ENCODE assay signal across 8 cellular contexts in genomic region chr14:50668008-50668851, GRCh38. TPM values are rescaled to one million over a fixed set of nuclear protein-coding genes. Genes with fewer than 3 reads are reported as not detected.
DNase-seq lines count a peak whose midpoint lies in the region; ATAC-seq and TF ChIP-seq lines count a peak whose summit lies in the region.

SAV1 (minus strand) TSS chr14:50668306; CDS start chr14:50667967, 339 bp downstream.

- H2AFZ ChIP-seq in osteoblast (ENCODE audit: low read length): peak within 1 kb of the TSS; percentile 89

- H3K27ac ChIP-seq in osteoblast (ENCODE audit: low read depth, low read length): peak within 1 kb of the TSS; percentile 87
- H3K27ac ChIP-seq in thyroid gland: peak within 1 kb of the TSS; percentile 96 to 97 (median 97)

- H3K4me3 ChIP-seq in osteoblast (ENCODE audit: insufficient read depth, low read length) (peak within 1 kb of the TSS; percentile 86), thyroid gland (replicated peaks in 1 of 3) (peak within 1 kb of the TSS; percentile 46 to 85 (median 85))

- peak; percentile 84 for DNase-seq in EL
- DNase-seq in LHCN-M2 (ENCODE audit: low read depth): peak; percentile 83
- peak; percentile 74 for DNase-seq in SHP77 treated with DMSO at 0.1 percent for 48 hours (lab: John Stamatoyannopoulos, UW)
- DNase-seq in activated naive CD4-positive, alpha-beta T cell treated with anti-CD3 and anti-CD28 coated beads, Interleukin-2, amount 50 U/mL, for 16 hours: peak; percentile 57
- no peak for DNase-seq in glomerular endothelial cell (ENCODE audit: extremely low read depth, low read depth, low spot score)
- DNase-seq in osteoblast (ENCODE audit: insufficient read length, low spot score, missing footprints): peak; percentile 93
- DNase-seq in thyroid gland: peak; percentile 83 to 84

- H3K4me2 ChIP-seq in osteoblast (ENCODE audit: insufficient read depth, low read length): peak within 1 kb of the TSS; percentile 91

- H3K9me3 ChIP-seq in osteoblast (ENCODE audit: low read depth, low read length): no peaks in the 10 kb centered on the region
- H3K9me3 ChIP-seq in thyroid gland: no peaks in the 10 kb centered on the region

- peak; percentile 87 to 96 for TF ChIP-seq POLR2A in thyroid gland (IDR thresholded peaks at IDR 0.05)

- ATAC-seq in GM21786 (IDR thresholded peaks at IDR 0.05; ENCODE audit: unreplicated experiment): peak; percentile 57

- H3K4me1 ChIP-seq in osteoblast (ENCODE audit: insufficient read depth, low read length): no peaks in the 10 kb centered on the region
- peaks cover 13 to 20% of the 10 kb centered on the region in 2 donors for H3K4me1 ChIP-seq in thyroid gland

- H3K79me2 ChIP-seq in osteoblast (ENCODE audit: insufficient read depth, low read length): peaks cover 39% of the 10 kb centered on the region

- intact Hi-C loops in thyroid gland (cut with DNase I): no loop called here

- WGBS in thyroid gland, 2 donors: 1% methylated on average over 18 to 27 of the region's 92 CpGs

- peaks cover 8% of the 10 kb centered on the region for H3K36me3 ChIP-seq in osteoblast (ENCODE audit: insufficient read depth, low read length)
- H3K36me3 ChIP-seq in thyroid gland: peaks cover 0 to 3% of the 10 kb centered on the region in 2 donors

- H4K20me1 ChIP-seq in osteoblast (ENCODE audit: insufficient read depth, low read length): no peaks in the 10 kb centered on the region

- no peak for TF ChIP-seq CTCF in osteoblast (IDR thresholded peaks at IDR 0.05; ENCODE audit: extremely low read depth, low read depth, low read length)
- TF ChIP-seq CTCF in thyroid gland (IDR thresholded peaks at IDR 0.05): no peak

- H3K27me3 ChIP-seq in osteoblast (ENCODE audit: insufficient read depth, low read length) (no peaks in the 10 kb centered on the region), thyroid gland (no peaks in the 10 kb centered on the region)

RNA-seq across cellular contexts. Expression of gene SAV1, which starts in this region (rescaled TPM):
- total RNA-seq in LHCN-M2 (2014; rRNA removed) (31.7 and 43.5 TPM in 2 replicates), glomerular endothelial cell (16.4 and 28.7 TPM in 2 replicates), osteoblast (44.2 and 50.1 TPM in 2 replicates), thyroid gland (10 to 100 TPM; 40.2 to 72.4 (median 48.6) TPM)
- 25.0 TPM for polyA plus RNA-seq in LHCN-M2 (2012)
